ENCODE assay signal across 11 cellular contexts in the genomic region with DNA sequence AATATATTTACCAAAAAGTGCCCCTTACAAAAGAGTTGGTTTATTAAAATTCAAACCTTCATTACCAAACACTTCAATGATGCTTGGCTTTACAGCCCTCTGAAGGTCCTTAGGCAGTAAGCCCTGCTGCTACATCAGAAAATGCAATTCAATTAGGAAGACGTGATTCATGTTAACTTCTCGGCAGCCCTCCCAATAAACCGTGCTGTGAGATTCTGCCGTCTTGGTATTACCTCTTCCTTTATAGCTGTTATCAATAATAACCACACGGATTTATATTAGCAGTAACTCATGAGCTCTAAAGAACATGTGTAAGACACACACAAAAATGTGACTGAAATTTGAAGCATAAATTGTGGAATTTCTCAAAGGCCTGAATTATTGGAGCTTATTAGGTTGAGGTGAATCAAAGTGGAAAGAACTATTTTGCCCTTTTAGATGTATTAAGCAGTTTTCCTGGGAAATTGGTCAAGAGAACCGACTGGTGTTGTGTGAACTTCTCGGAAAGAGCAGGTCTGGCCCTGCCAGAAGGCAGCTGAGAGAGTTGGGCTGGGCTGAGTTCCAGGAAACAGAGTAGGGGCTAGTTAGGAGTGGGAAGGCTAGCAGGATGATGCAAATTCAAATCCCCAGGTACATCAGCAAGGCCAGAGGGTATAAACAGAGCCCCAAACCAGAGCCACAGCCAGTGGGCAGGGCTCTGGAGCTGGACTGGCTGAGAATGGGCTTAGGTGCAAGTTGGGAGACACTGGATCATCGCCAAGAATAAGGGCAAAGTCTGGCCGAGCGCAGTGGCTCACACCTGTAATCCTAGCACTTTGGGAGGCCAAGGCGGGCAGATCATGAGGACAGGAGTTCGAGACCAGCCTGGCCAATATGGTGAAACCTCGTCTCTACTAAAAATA. TPM values are rescaled to one million over a fixed set of nuclear protein-coding genes. Genes with fewer than 3 reads are reported as not detected.
DNase-seq lines count a peak whose midpoint lies in the region; ATAC-seq, FAIRE-seq and TF ChIP-seq lines count a peak whose summit lies in the region.
"Had no signal": no experiment of that assay in that cellular context is flagged by ENCODE, and none has a peak within 500 bp of the region (broad histone marks: within the 10 kb centered on the region; RNA-seq: fewer than 3 reads in every experiment).

No MANE protein-coding gene starts in this region.

- intact Hi-C loops in left ventricle myocardium inferior (cut with micrococcal nuclease), result loop anchor here (10.0 kb wide), 1 partner anchor 166 kb away; no protein-coding TSS in a partner anchor

- no peaks in the 10 kb centered on the region for H3K9me3 ChIP-seq in left ventricle myocardium inferior (replicated peaks)
- H3K9me3 ChIP-seq: prostate gland had no signal

- no peak overlapping the region for H3K4me3 ChIP-seq in left ventricle myocardium inferior
- H3K4me3 ChIP-seq: prostate gland had no signal

- H3K9me3 Mint-ChIP-seq in activated T-helper 17 cell treated with anti-CD3 and anti-CD28 coated beads, Interleukin-2, amount 50 U/mL, for 72 hours, result no peaks in the 10 kb centered on the region
- no peaks in the 10 kb centered on the region for H3K9me3 Mint-ChIP-seq in stimulated activated effector memory CD8-positive, alpha-beta T cell treated with anti-CD3 and anti-CD28 coated beads, Interleukin-12 subunit alpha, Interleukin-12 subunit beta, amount 100 ng/mL, for 72 hours

- H3K27ac ChIP-seq in left ventricle myocardium inferior (replicated peaks), result peak overlapping the region; percentile 36

- TF ChIP-seq CTCF in left ventricle myocardium inferior (IDR thresholded peaks at IDR 0.05; ENCODE audit: borderline replicate concordance), result no peak

- no peak for FAIRE-seq in frontal cortex (lab: Jason Lieb, UNC)

- H3K4me1 Mint-ChIP-seq in activated T-helper 17 cell treated with anti-CD3 and anti-CD28 coated beads, Interleukin-2, amount 50 U/mL, for 72 hours, result peaks cover 39% of the 10 kb centered on the region
- H3K4me1 Mint-ChIP-seq in stimulated activated effector memory CD8-positive, alpha-beta T cell treated with anti-CD3 and anti-CD28 coated beads, Interleukin-12 subunit alpha, Interleukin-12 subunit beta, amount 100 ng/mL, for 72 hours, result peaks cover 42% of the 10 kb centered on the region

- H3K4me3 Mint-ChIP-seq in activated T-helper 17 cell treated with anti-CD3 and anti-CD28 coated beads, Interleukin-2, amount 50 U/mL, for 72 hours, result peak overlapping the region; percentile 34
- peak overlapping the region; percentile 19 for H3K4me3 Mint-ChIP-seq in stimulated activated effector memory CD8-positive, alpha-beta T cell treated with anti-CD3 and anti-CD28 coated beads, Interleukin-12 subunit alpha, Interleukin-12 subunit beta, amount 100 ng/mL, for 72 hours
- H3K4me3 Mint-ChIP-seq: activated naive CD8-positive, alpha-beta T cell had no signal

- no peaks in the 10 kb centered on the region for H3K27me3 Mint-ChIP-seq in activated T-helper 17 cell treated with anti-CD3 and anti-CD28 coated beads, Interleukin-2, amount 50 U/mL, for 72 hours
- H3K27me3 Mint-ChIP-seq: activated naive CD8-positive, alpha-beta T cell had no signal

- H3K36me3 Mint-ChIP-seq in activated T-helper 17 cell treated with anti-CD3 and anti-CD28 coated beads, Interleukin-2, amount 50 U/mL, for 72 hours (ENCODE audit: low read depth), result peaks cover under 1% of the 10 kb centered on the region
- peaks cover 13% of the 10 kb centered on the region for H3K36me3 Mint-ChIP-seq in stimulated activated effector memory CD8-positive, alpha-beta T cell treated with anti-CD3 and anti-CD28 coated beads, Interleukin-12 subunit alpha, Interleukin-12 subunit beta, amount 100 ng/mL, for 72 hours
- H3K36me3 Mint-ChIP-seq: activated naive CD8-positive, alpha-beta T cell had no signal

- no peaks in the 10 kb centered on the region for H3K36me3 ChIP-seq in left ventricle myocardium inferior
- H3K36me3 ChIP-seq: prostate gland had no signal

- DNase-seq in NCI-H1092 treated with DMSO at 0.1 percent for 48 hours (lab: John Stamatoyannopoulos, UW) (peak; percentile 59), left ventricle myocardium inferior (peak; percentile 64), 8988T (no peak), frontal cortex (ENCODE audit: low spot score in 2 of 2) (no peak)
- no peak for DNase-seq in stimulated activated effector memory CD8-positive, alpha-beta T cell treated with anti-CD3 and anti-CD28 coated beads, Interleukin-12 subunit alpha, Interleukin-12 subunit beta, amount 100 ng/mL, for 72 hours (ENCODE audit: low spot score in 2 of 2)
- DNase-seq: stimulated activated naive CD8-positive, alpha-beta T cell treated with anti-CD3 and anti-CD28 coated beads, Interleukin-15, Interleukin-2, amounts not matched to agents 100 U/mL and 50 U/mL, for 24 hours had no signal

- no peaks in the 10 kb centered on the region for H3K27me3 ChIP-seq in left ventricle myocardium inferior (ENCODE audit: low read depth)

- H3K4me1 ChIP-seq in left ventricle myocardium inferior, result peaks cover 3% of the 10 kb centered on the region
- H3K4me1 ChIP-seq: prostate gland had no signal

- peak overlapping the region; percentile 41 for H3K27ac Mint-ChIP-seq in activated T-helper 17 cell treated with anti-CD3 and anti-CD28 coated beads, Interleukin-2, amount 50 U/mL, for 72 hours
- peak overlapping the region; percentile 9 for H3K27ac Mint-ChIP-seq in stimulated activated effector memory CD8-positive, alpha-beta T cell treated with anti-CD3 and anti-CD28 coated beads, Interleukin-12 subunit alpha, Interleukin-12 subunit beta, amount 100 ng/mL, for 72 hours
- H3K27ac Mint-ChIP-seq: activated naive CD8-positive, alpha-beta T cell had no signal

- ATAC-seq in activated T-helper 17 cell treated with anti-CD3 and anti-CD28 coated beads, Interleukin-2, amount 50 U/mL, for 72 hours (replicated peaks), result no peak
- no peak for ATAC-seq in stimulated activated effector memory CD8-positive, alpha-beta T cell treated with anti-CD3 and anti-CD28 coated beads, Interleukin-12 subunit alpha, Interleukin-12 subunit beta, amount 100 ng/mL, for 72 hours
- ATAC-seq in GM19463 (IDR thresholded peaks at IDR 0.05; ENCODE audit: unreplicated experiment) (no peak), HG03097 (IDR thresholded peaks at IDR 0.05; ENCODE audit: low FRiP score, unreplicated experiment) (no peak)
- ATAC-seq: stimulated activated naive CD8-positive, alpha-beta T cell treated with anti-CD3 and anti-CD28 coated beads, Interleukin-15, Interleukin-2, amounts not matched to agents 100 U/mL and 50 U/mL, for 24 hours had no signal

RNA-seq across cellular contexts. Expression of a gene that starts 33.1 kb away (rescaled TPM):
- total RNA-seq in activated T-helper 17 cell treated with anti-CD3 and anti-CD28 coated beads, Interleukin-2, amount 50 U/mL, for 72 hours, result 1 to 10 TPM; 5.3 to 8.3 TPM
- 6.0 TPM for total RNA-seq in left ventricle myocardium inferior
- 0.82 TPM for total RNA-seq in frontal cortex

RNA-seq across cellular contexts. Expression of a gene that starts 52.6 kb away (rescaled TPM):
- total RNA-seq in activated T-helper 17 cell treated with anti-CD3 and anti-CD28 coated beads, Interleukin-2, amount 50 U/mL, for 72 hours, result 100 to 1,000 TPM in 1 of 2 donors, 10 to 100 TPM in 1; 97.9 to 133 TPM
- total RNA-seq in left ventricle myocardium inferior (162 TPM), frontal cortex (152 TPM)

Comparison
In these comparisons a context has a peak if more than half of its experiments do, and no peak if none do; other contexts are left out.
1. DNase-seq: peak in NCI-H1092 treated with DMSO at 0.1 percent for 48 hours (single experiment) and left ventricle myocardium inferior (single experiment); none in stimulated activated effector memory CD8-positive, alpha-beta T cell treated with anti-CD3 and anti-CD28 coated beads, Interleukin-12 subunit alpha, Interleukin-12 subunit beta, amount 100 ng/mL, for 72 hours (0 of 2), 8988T (single experiment) and frontal cortex (0 of 2).